ENCODE assay signal across 12 cellular contexts in the genomic region with DNA sequence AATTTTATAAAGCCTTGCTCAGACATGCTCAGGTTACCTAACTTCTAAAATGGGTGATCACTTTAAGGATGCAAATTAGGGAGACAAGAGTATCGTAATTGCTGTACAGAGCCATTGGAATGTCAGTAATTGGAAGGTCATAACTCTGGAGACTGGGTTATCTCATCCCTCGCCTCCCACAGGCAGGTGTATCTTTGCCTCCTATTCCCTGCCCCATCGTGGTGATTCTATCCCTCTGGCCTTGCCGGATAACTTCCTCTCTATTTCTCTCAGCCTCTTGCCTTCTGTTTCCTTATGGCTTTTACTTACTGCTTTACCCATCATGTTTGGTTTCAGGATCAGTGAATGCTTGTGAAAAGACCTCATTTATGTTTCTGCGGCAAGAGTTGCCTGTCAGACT. TPM values are rescaled to one million over a fixed set of nuclear protein-coding genes. Genes with fewer than 3 reads are reported as not detected.
DNase-seq lines count a peak whose midpoint lies in the region; ATAC-seq and TF ChIP-seq lines count a peak whose summit lies in the region.
"Had no signal": no experiment of that assay in that cellular context is flagged by ENCODE, and none has a peak within 500 bp of the region (broad histone marks: within the 10 kb centered on the region; RNA-seq: fewer than 3 reads in every experiment).

No MANE protein-coding gene starts in this region.

- H3K9ac ChIP-seq in neural progenitor cell, result no peak overlapping the region

- H3K27me3 ChIP-seq in neural progenitor cell, result peaks cover 23% of the 10 kb centered on the region
- no peaks in the 10 kb centered on the region for H3K27me3 ChIP-seq in lower lobe of right lung (ENCODE audit: low read depth)
- H3K27me3 ChIP-seq: heart right ventricle, testis had no signal

- peaks cover 62% of the 10 kb centered on the region for H3K4me1 Mint-ChIP-seq in activated T-cell treated with anti-CD3 and anti-CD28 coated beads, Interleukin-2, amount 50 U/mL, for 24 hours (ENCODE audit: low read depth)
- H3K4me1 Mint-ChIP-seq in activated naive CD8-positive, alpha-beta T cell treated with anti-CD3 and anti-CD28 coated beads, Interleukin-2, amount 50 U/mL, for 24 hours, result peaks cover 57% of the 10 kb centered on the region
- H3K4me1 Mint-ChIP-seq in neural progenitor cell, result peaks cover 44% of the 10 kb centered on the region

- peaks cover 29% of the 10 kb centered on the region for H3K79me2 ChIP-seq in neural progenitor cell (ENCODE audit: low read depth)

- H3K27me3 Mint-ChIP-seq in activated T-cell treated with anti-CD3 and anti-CD28 coated beads, Interleukin-2, amount 50 U/mL, for 24 hours, result no peaks in the 10 kb centered on the region
- no peaks in the 10 kb centered on the region for H3K27me3 Mint-ChIP-seq in activated naive CD8-positive, alpha-beta T cell treated with anti-CD3 and anti-CD28 coated beads, Interleukin-2, amount 50 U/mL, for 24 hours
- no peaks in the 10 kb centered on the region for H3K27me3 Mint-ChIP-seq in neural progenitor cell (ENCODE audit: insufficient read depth, low read depth)

- intact Hi-C loops in lower lobe of right lung (cut with DNase I), result no loop called here

- TF ChIP-seq CTCF in neural progenitor cell (IDR thresholded peaks at IDR 0.05) (no peak), coronary artery (IDR thresholded peaks at IDR 0.05) (no peak), lower lobe of right lung (IDR thresholded peaks at IDR 0.05) (no peak)

- peak overlapping the region; percentile 90 for H3K4me3 Mint-ChIP-seq in activated T-cell treated with anti-CD3 and anti-CD28 coated beads, Interleukin-2, amount 50 U/mL, for 24 hours
- peak overlapping the region; percentile 92 for H3K4me3 Mint-ChIP-seq in activated naive CD8-positive, alpha-beta T cell treated with anti-CD3 and anti-CD28 coated beads, Interleukin-2, amount 50 U/mL, for 24 hours
- H3K4me3 Mint-ChIP-seq in neural progenitor cell, result peak overlapping the region; percentile 93

- H3K9me3 ChIP-seq in neural progenitor cell (ENCODE audit: low read depth) (no peaks in the 10 kb centered on the region), lower lobe of right lung (no peaks in the 10 kb centered on the region)
- H3K9me3 ChIP-seq: heart right ventricle, testis had no signal

- H3K27ac ChIP-seq in neural progenitor cell (no peak overlapping the region), coronary artery (no peak overlapping the region), lower lobe of right lung (no peak overlapping the region)
- H3K27ac ChIP-seq: heart right ventricle, testis had no signal

- no peak overlapping the region for H2AFZ ChIP-seq in neural progenitor cell (replicated peaks)

- peaks cover under 1% of the 10 kb centered on the region for H3K9me3 Mint-ChIP-seq in activated T-cell treated with anti-CD3 and anti-CD28 coated beads, Interleukin-2, amount 50 U/mL, for 24 hours
- no peaks in the 10 kb centered on the region for H3K9me3 Mint-ChIP-seq in activated naive CD8-positive, alpha-beta T cell treated with anti-CD3 and anti-CD28 coated beads, Interleukin-2, amount 50 U/mL, for 24 hours
- no peaks in the 10 kb centered on the region for H3K9me3 Mint-ChIP-seq in neural progenitor cell

- peaks cover 60% of the 10 kb centered on the region for H3K36me3 Mint-ChIP-seq in activated T-cell treated with anti-CD3 and anti-CD28 coated beads, Interleukin-2, amount 50 U/mL, for 24 hours (ENCODE audit: low read depth)
- H3K36me3 Mint-ChIP-seq in activated naive CD8-positive, alpha-beta T cell treated with anti-CD3 and anti-CD28 coated beads, Interleukin-2, amount 50 U/mL, for 24 hours (ENCODE audit: low read depth), result peaks cover 50% of the 10 kb centered on the region
- peaks cover 14% of the 10 kb centered on the region for H3K36me3 Mint-ChIP-seq in neural progenitor cell

- H3K27ac Mint-ChIP-seq in activated T-cell treated with anti-CD3 and anti-CD28 coated beads, Interleukin-2, amount 50 U/mL, for 24 hours, result peak overlapping the region; percentile 41
- no peak overlapping the region for H3K27ac Mint-ChIP-seq in activated naive CD8-positive, alpha-beta T cell treated with anti-CD3 and anti-CD28 coated beads, Interleukin-2, amount 50 U/mL, for 24 hours
- H3K27ac Mint-ChIP-seq in neural progenitor cell, result no peak overlapping the region

- ATAC-seq in activated naive CD8-positive, alpha-beta T cell treated with anti-CD3 and anti-CD28 coated beads, Interleukin-2, amount 50 U/mL, for 24 hours, result no peak
- ATAC-seq in lower lobe of right lung, result no peak
- ATAC-seq: heart right ventricle had no signal

- H3K36me3 ChIP-seq in neural progenitor cell (peaks cover 14% of the 10 kb centered on the region), lower lobe of right lung (no peaks in the 10 kb centered on the region)

- peaks cover 14% of the 10 kb centered on the region for H3F3A ChIP-seq in neural progenitor cell (ENCODE audit: low read depth)

- H3K4me3 ChIP-seq in neural progenitor cell (peak overlapping the region; percentile 69), coronary artery (no peak overlapping the region), lower lobe of right lung (no peak overlapping the region)
- H3K4me3 ChIP-seq: heart right ventricle, testis had no signal

- peak overlapping the region; percentile 94 for H3K4me2 ChIP-seq in neural progenitor cell

- peaks cover 65% of the 10 kb centered on the region for H4K20me1 ChIP-seq in neural progenitor cell (ENCODE audit: low read depth)

- DNase-seq in activated T-cell treated with anti-CD3 and anti-CD28 coated beads, Interleukin-2, amount 50 U/mL, for 24 hours, result no peak
- DNase-seq in activated T-cell treated with anti-CD3 and anti-CD28 coated beads, Interleukin-2, amount 50 U/mL, for 1 hour, result no peak
- peak; percentile 15 to 41 for DNase-seq in Kasumi-1 (lab: John Stamatoyannopoulos, UW)
- no peak for DNase-seq in activated naive CD8-positive, alpha-beta T cell treated with anti-CD3 and anti-CD28 coated beads, Interleukin-2, amount 50 U/mL, for 24 hours
- DNase-seq in neural progenitor cell (ENCODE audit: low spot score), result no peak
- no peak for DNase-seq in coronary artery (ENCODE audit: low spot score)
- DNase-seq in NCI-H2196 treated with DMSO at 0.1 percent for 48 hours (lab: John Stamatoyannopoulos, UW; ENCODE audit: unreplicated experiment), result no peak
- no peak for DNase-seq in lower lobe of right lung
- DNase-seq: amniotic stem cell, heart right ventricle, mesenchymal stem cell, testis had no signal

- peaks cover 27% of the 10 kb centered on the region for H3K4me1 ChIP-seq in neural progenitor cell
- peaks cover 14% of the 10 kb centered on the region for H3K4me1 ChIP-seq in lower lobe of right lung

RNA-seq across cellular contexts. Expression of a gene that starts 2.5 kb away (rescaled TPM):
- total RNA-seq in neural progenitor cell (ENCODE audit: low replicate concordance), result 65.2 and 66.5 TPM in 2 replicates
- 9.5 TPM for total RNA-seq in lower lobe of right lung

Comparison
In these comparisons a context has a peak if more than half of its experiments do, and no peak if none do; other contexts are left out.
1. DNase-seq: peak in Kasumi-1 (2 of 2); none in activated T-cell treated with anti-CD3 and anti-CD28 coated beads, Interleukin-2, amount 50 U/mL, for 24 hours (single experiment), activated T-cell treated with anti-CD3 and anti-CD28 coated beads, Interleukin-2, amount 50 U/mL, for 1 hour (single experiment), activated naive CD8-positive, alpha-beta T cell treated with anti-CD3 and anti-CD28 coated beads, Interleukin-2, amount 50 U/mL, for 24 hours (single experiment), neural progenitor cell (single experiment), coronary artery (single experiment), NCI-H2196 treated with DMSO at 0.1 percent for 48 hours (single experiment) and lower lobe of right lung (single experiment).
2. Peak in every context shown above with its lines, with median percentiles within 50 percentile points of each other: H3K4me3 Mint-ChIP-seq.